1 cellular context compared by ENCODE assay signal in the genomic region with DNA sequence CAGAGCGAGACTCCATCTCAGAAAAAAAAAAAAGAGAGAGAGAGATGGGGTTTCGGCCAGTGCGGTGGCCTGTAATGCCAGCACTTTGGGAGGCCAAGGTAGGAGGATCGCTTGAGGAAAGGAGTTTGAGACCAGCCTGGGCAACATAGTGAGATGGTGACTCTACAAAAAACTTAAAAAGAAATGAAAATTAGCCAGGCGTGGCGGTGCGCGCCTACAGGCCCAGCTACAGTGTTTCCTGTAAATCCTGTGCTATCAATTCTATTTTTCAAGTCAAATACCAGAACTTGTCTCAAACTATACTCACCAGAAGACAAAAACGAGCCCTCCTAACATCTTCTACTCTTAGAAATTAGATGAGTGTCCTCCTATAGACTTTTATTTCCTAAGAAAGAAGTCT.
TF ChIP-seq lines count a peak whose summit lies in the region.

No MANE protein-coding gene starts in this region.

TF ChIP-seq in GM23338, 12 proteins besides CTCF, POLR2A, EP300 and RAD21 (continued from another document):
- no peak for TF ChIP-seq REST (IDR thresholded peaks at IDR 0.05; ENCODE audit: unreplicated experiment)
- TF ChIP-seq CREB1 (CRISPR knock-in tag; IDR thresholded peaks at IDR 0.05; ENCODE audit: low read depth), result no peak
- no peak for TF ChIP-seq STAT1 (IDR thresholded peaks at IDR 0.05; ENCODE audit: unreplicated experiment)
- TF ChIP-seq ZNF331 (CRISPR knock-in tag; IDR thresholded peaks at IDR 0.05; ENCODE audit: low read depth), result no peak
- TF ChIP-seq ZNF462 (CRISPR knock-in tag; IDR thresholded peaks at IDR 0.05), result no peak
